ENCODE assay signal across 19 cellular contexts in the genomic region with DNA sequence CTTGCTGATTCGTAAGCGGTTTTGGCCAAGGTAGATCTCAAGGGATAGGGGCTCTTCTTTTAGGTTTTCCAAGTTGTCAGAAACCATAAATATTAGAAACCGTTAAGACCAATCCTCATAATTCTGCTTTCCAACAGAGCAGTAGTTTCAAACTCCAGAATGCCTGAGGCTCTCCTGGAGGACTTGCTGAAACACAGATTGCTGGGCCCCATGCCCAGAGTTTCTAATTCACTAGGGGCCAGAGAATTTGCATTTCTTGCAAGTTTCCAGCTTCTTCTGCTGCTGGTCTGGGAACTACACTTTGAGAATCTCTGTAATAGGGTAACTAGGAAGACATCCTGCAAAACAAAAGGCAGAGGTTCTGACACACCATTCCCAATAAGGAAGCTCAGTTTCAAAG.
"Had no signal": no experiment of that assay in that cellular context is flagged by ENCODE, and none has a peak within 500 bp of the region (broad histone marks: within the 10 kb centered on the region; RNA-seq: fewer than 3 reads in every experiment).

No MANE protein-coding gene starts in this region.

- H3K4me1 Mint-ChIP-seq: mesothelial cell of epicardium; natural killer cell; stimulated activated naive B cell treated with anti-CD40 and anti-IgM and Interleukin-4, amounts not matched to agents 10 μg/mL and 1 μg/mL and 100 μg/mL, for 72 hours had no signal

- H3K4me3 ChIP-seq: heart right ventricle, neural progenitor cell, pancreas, prostate gland, sigmoid colon, skin epidermis, stomach, thoracic aorta had no signal

- H3K27me3 Mint-ChIP-seq: stimulated activated naive B cell treated with anti-CD40 and anti-IgM and Interleukin-4, amounts not matched to agents 10 μg/mL and 1 μg/mL and 100 μg/mL, for 72 hours had no signal

- H3K27ac ChIP-seq: heart right ventricle, neural progenitor cell, pancreas, prostate gland, sigmoid colon, skin epidermis, stomach, thoracic aorta had no signal

- H3K4me2 ChIP-seq: neural progenitor cell had no signal

- H2AFZ ChIP-seq: neural progenitor cell had no signal

- H3K27me3 ChIP-seq: heart right ventricle, neural progenitor cell, pancreas, sigmoid colon, stomach had no signal

- H3K9me3 ChIP-seq: pancreas, prostate gland, sigmoid colon, thoracic aorta had no signal

- H3K36me3 Mint-ChIP-seq: mesothelial cell of epicardium; natural killer cell; stimulated activated naive B cell treated with anti-CD40 and anti-IgM and Interleukin-4, amounts not matched to agents 10 μg/mL and 1 μg/mL and 100 μg/mL, for 72 hours had no signal

- H3K4me3 Mint-ChIP-seq: mesothelial cell of epicardium; natural killer cell; neural progenitor cell; stimulated activated naive B cell treated with anti-CD40 and anti-IgM and Interleukin-4, amounts not matched to agents 10 μg/mL and 1 μg/mL and 100 μg/mL, for 72 hours had no signal

- H3K9ac ChIP-seq: neural progenitor cell had no signal

- H3K36me3 ChIP-seq: heart right ventricle, neural progenitor cell, pancreas, prostate gland, sigmoid colon, stomach, thoracic aorta had no signal

- H3K27ac Mint-ChIP-seq: mesothelial cell of epicardium; natural killer cell; neural progenitor cell; stimulated activated naive B cell treated with anti-CD40 and anti-IgM and Interleukin-4, amounts not matched to agents 10 μg/mL and 1 μg/mL and 100 μg/mL, for 72 hours had no signal

- H3K4me1 ChIP-seq: heart right ventricle, neural progenitor cell, pancreas, prostate gland, sigmoid colon, stomach had no signal

- DNase-seq: effector memory CD4-positive, alpha-beta T cell; heart right ventricle; kidney; left cardiac atrium; mammary epithelial cell; natural killer cell; pancreas; retina; sigmoid colon; stimulated activated CD4-positive, alpha-beta T cell treated with anti-CD3 and anti-CD28 coated beads, Interleukin-2, amount 100 ng/mL, for 24 hours; stimulated activated CD4-positive, alpha-beta T cell treated with anti-CD3 and anti-CD28 coated beads, Interleukin-4, amount 100 ng/mL, for 4 hours; stimulated activated naive B cell treated with anti-CD40 and anti-IgM and Interleukin-4, amounts not matched to agents 10 μg/mL and 1 μg/mL and 100 μg/mL, for 72 hours; stomach; trophoblast cell had no signal
